ENCODE assay signal across 14 cellular contexts in the genomic region with DNA sequence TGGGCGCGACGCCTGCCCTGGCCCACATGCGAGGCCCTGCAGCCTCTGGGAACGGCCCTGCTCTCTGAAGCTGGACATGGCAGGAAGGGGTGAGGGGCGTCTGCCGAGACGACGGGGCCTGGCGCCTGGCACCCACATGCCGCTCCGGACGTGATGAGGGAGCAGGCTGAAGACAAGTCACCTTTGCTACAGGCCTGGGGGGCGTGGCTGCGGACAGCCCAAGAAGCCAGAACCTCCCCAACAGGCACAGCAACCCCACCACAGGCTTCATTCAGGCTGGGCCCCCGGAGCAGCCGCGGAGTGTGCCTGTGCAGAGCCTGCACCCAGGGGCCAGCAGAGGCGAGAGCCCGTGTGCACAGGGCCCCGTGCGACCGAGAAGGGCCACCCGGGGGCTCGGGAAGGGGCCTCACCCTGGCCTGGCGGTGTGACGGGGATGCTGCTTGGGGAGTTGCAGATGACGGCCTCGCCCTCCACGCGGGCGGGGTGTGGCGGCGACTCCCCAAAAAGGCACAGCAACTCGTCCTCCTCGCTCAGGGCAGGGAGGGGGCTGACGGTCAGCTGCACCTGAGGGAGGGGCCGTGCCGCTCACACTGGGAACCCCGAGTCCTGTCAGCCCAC. TPM values are rescaled to one million over a fixed set of nuclear protein-coding genes. Genes with fewer than 3 reads are reported as not detected.
DNase-seq lines count a peak whose midpoint lies in the region; TF ChIP-seq lines count a peak whose summit lies in the region.
"Had no signal": no experiment of that assay in that cellular context is flagged by ENCODE, and none has a peak within 500 bp of the region (broad histone marks: within the 10 kb centered on the region; RNA-seq: fewer than 3 reads in every experiment).

No MANE protein-coding gene starts in this region.

- CTCF ChIA-PET in RWPE1 (lab: Yijun Ruan, JAX), result no interaction called here

- H3K36me3 ChIP-seq in esophagus (ENCODE audit: control insufficient read depth in 2 of 2, insufficient read depth in 2 of 2, low read length in 1 of 2) (peaks cover 5 to 85% of the 10 kb centered on the region in 2 donors), suprapubic skin (peaks cover 89% of the 10 kb centered on the region)

- H3K27me3 ChIP-seq in esophagus (ENCODE audit: control insufficient read depth in 1 of 2, insufficient read depth in 2 of 2, low read length in 2 of 2) (no peaks in the 10 kb centered on the region), suprapubic skin (no peaks in the 10 kb centered on the region)
- H3K27me3 ChIP-seq: BE2C had no signal

- DNase-seq in RWPE1 (ENCODE audit: low spot score) (no peak), suprapubic skin (ENCODE audit: low spot score in 2 of 2) (no peak), hippocampal formation (lab: John Stamatoyannopoulos, UW) (no peak)
- DNase-seq in activated T-cell treated with anti-CD3 and anti-CD28 coated beads, Interleukin-2, amount 50 U/mL, for 48 hours, result no peak
- DNase-seq: ACHN; BE2C; C1 segment of cervical spinal cord; CD4-positive, CD25-positive, alpha-beta regulatory T cell; CD8-positive, alpha-beta memory T cell; COR-L47; DMS 273 treated with DMSO at 0.1 percent for 48 hours; GOT3; H7 had no signal

- TF ChIP-seq EP300 in suprapubic skin (IDR thresholded peaks at IDR 0.05), result no peak

- H3K9me3 ChIP-seq in esophagus (ENCODE audit: control insufficient read depth in 2 of 2, insufficient read depth in 1 of 2, low read depth in 1 of 2, low read length in 1 of 2), result no peaks in the 10 kb centered on the region
- no peaks in the 10 kb centered on the region for H3K9me3 ChIP-seq in suprapubic skin
- H3K9me3 ChIP-seq: BE2C had no signal

- H3K4me3 ChIP-seq in esophagus (ENCODE audit: low read depth in 1 of 2, low read length in 2 of 2) (no peak overlapping the region), suprapubic skin (no peak overlapping the region)

- no peak for TF ChIP-seq CTCF in RWPE1 (conservative IDR thresholded peaks at IDR 0.05; ENCODE audit: low read depth)
- no peak for TF ChIP-seq CTCF in suprapubic skin (IDR thresholded peaks at IDR 0.05)

- H3K4me1 ChIP-seq in esophagus (ENCODE audit: control insufficient read depth in 2 of 2, insufficient read depth in 2 of 2, low read length in 1 of 2), result peaks cover 6 to 40% of the 10 kb centered on the region in 2 donors
- peaks cover 14% of the 10 kb centered on the region for H3K4me1 ChIP-seq in suprapubic skin
- H3K4me1 ChIP-seq: BE2C had no signal

- WGBS in esophagus, 2 donors, result 83 to 86% methylated on average over 37 to 40 of the region's 40 CpGs
- WGBS in suprapubic skin, result 100% methylated on average over 3 of the region's 40 CpGs

- H3K27ac ChIP-seq in RWPE1, result peak overlapping the region; percentile 100
- peak overlapping the region; percentile 21 to 75 for H3K27ac ChIP-seq in esophagus (ENCODE audit: low read depth in 2 of 2, low read length in 1 of 2)
- H3K27ac ChIP-seq in suprapubic skin, result peak overlapping the region; percentile 8

- POLR2A ChIA-PET in RWPE1 (lab: Yijun Ruan, JAX; ENCODE audit: low non-redundant PET), result no interaction called here

- no peak for TF ChIP-seq POLR2A in suprapubic skin (IDR thresholded peaks at IDR 0.05)

RNA-seq across cellular contexts. Expression of a gene that starts 16.6 kb away (rescaled TPM):
- 1 to 10 TPM; 5.4 to 6.1 TPM for polyA plus RNA-seq in esophagus
- 1 to 10 TPM; 3.8 to 5.8 (median 4.5) TPM for total RNA-seq in suprapubic skin

RNA-seq across cellular contexts. Expression of a gene that starts 20.6 kb away (rescaled TPM):
- polyA plus RNA-seq in esophagus, result 100 to 1,000 TPM; 107 to 186 TPM
- 100 to 1,000 TPM; 117 to 231 (median 192) TPM for total RNA-seq in suprapubic skin

RNA-seq across cellular contexts. Expression of a gene that starts 25.3 kb away (rescaled TPM):
- polyA plus RNA-seq in esophagus, result 1 to 10 TPM; 3.0 to 3.4 TPM
- total RNA-seq in suprapubic skin, result 1 to 10 TPM; 1.3 to 5.7 (median 3.3) TPM

RNA-seq across cellular contexts. Expression of a gene that starts 35.7 kb away (rescaled TPM):
- 10 to 100 TPM; 22.0 to 42.4 TPM for polyA plus RNA-seq in esophagus
- 10 to 100 TPM; 43.1 to 93.7 (median 56.2) TPM for total RNA-seq in suprapubic skin

RNA-seq across cellular contexts. Expression of a gene that starts 40.0 kb away (rescaled TPM):
- 1 to 10 TPM; 2.4 to 6.8 TPM for polyA plus RNA-seq in esophagus
- 1 to 10 TPM; 3.3 to 5.4 (median 3.4) TPM for total RNA-seq in suprapubic skin

Comparison
In these comparisons a context has a peak if more than half of its experiments do, and no peak if none do; other contexts are left out.
1. H3K27ac ChIP-seq: peak in every context shown above with its lines; median percentile 100 in RWPE1; 48 in esophagus; 8 in suprapubic skin.